In the genomic region with DNA sequence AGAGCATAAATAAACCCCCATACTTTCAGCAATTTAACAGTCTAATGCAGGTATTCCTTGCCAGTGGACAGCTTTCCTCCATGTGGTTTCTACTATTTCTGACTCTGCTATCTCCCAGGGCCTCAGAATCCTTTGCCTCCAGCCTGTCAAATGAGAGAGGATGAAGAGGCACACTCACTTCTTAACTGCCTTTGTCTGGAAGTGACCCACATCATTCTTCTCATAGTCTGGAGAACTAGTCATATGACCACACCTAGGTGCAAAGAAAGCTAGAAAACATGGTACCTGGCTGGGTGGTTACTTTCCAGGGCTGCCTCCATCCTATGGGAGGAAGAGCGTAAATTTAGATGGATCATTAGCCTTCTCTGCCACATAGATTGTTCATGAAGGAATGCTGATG, we compare ENCODE assay signal across 19 cellular contexts. TPM values are rescaled to one million over a fixed set of nuclear protein-coding genes. Genes with fewer than 3 reads are reported as not detected.
"Had no signal": no experiment of that assay in that cellular context is flagged by ENCODE, and none has a peak within 500 bp of the region (broad histone marks: within the 10 kb centered on the region; RNA-seq: fewer than 3 reads in every experiment).

No MANE protein-coding gene starts in this region.

- DNase-seq: activated CD4-positive, alpha-beta T cell treated with anti-CD3 and anti-CD28 coated beads for 4 hours; activated CD8-positive, alpha-beta memory T cell treated with anti-CD3 and anti-CD28 coated beads, Interleukin-2, amount 50 U/mL, for 4 hours; activated CD8-positive, alpha-beta T cell treated with anti-CD3 and anti-CD28 coated beads for 36 hours; activated gamma-delta T cell treated with Interleukin-2 at 50 U/mL for 16 hours; activated naive CD4-positive, alpha-beta T cell treated with anti-CD3 and anti-CD28 coated beads, Interleukin-2, amount 10 ng/mL, durations not matched to agents 7 days and 5 days; activated naive CD8-positive, alpha-beta T cell treated with anti-CD3 and anti-CD28 coated beads for 36 hours; activated T-cell treated with anti-CD3 and anti-CD28 coated beads, Interleukin-2, amount 50 U/mL, for 72 hours; Kasumi-1; NCI-H1048; NCI-H146; NCI-H187 treated with DMSO at 0.1 percent for 48 hours; NCI-H2081 treated with DMSO at 0.1 percent for 48 hours; NCI-H446; NCI-H524; Peyer's patch; SHP77 treated with DMSO at 0.1 percent for 48 hours had no signal

- H3K27me3 ChIP-seq: Peyer's patch had no signal

- H3K36me3 ChIP-seq: Peyer's patch had no signal

- H3K4me1 ChIP-seq: Peyer's patch had no signal

- H3K9me3 ChIP-seq: Peyer's patch had no signal

- H3K4me3 ChIP-seq: K562, Peyer's patch had no signal

- ATAC-seq: activated CD4-positive, CD25-positive, alpha-beta regulatory T cell treated with anti-CD3 and anti-CD28 coated beads, Interleukin-2, amount 50 U/mL, for 24 hours; activated CD8-positive, alpha-beta T cell treated with anti-CD3 and anti-CD28 coated beads for 36 hours; activated T-cell treated with anti-CD3 and anti-CD28 coated beads, Interleukin-2, amount 50 U/mL, for 72 hours; K562 had no signal

- H3K27ac ChIP-seq: Peyer's patch, RWPE1 had no signal

- FAIRE-seq: K562 had no signal

RNA-seq across cellular contexts. Expression of gene PALM2AKAP2, which starts 22.5 kb away (rescaled TPM):
- total RNA-seq: activated CD8-positive, alpha-beta T cell treated with anti-CD3 and anti-CD28 coated beads for 36 hours; activated naive CD8-positive, alpha-beta T cell treated with anti-CD3 and anti-CD28 coated beads for 36 hours; K562 had no signal
- polyA plus RNA-seq: K562 had no signal
